1 cellular context compared by ENCODE assay signal in genomic region chr16:13915033-13915635, GRCh38.
TF ChIP-seq lines count a peak whose summit lies in the region.

No MANE protein-coding gene starts in this region.

TF ChIP-seq in HepG2, 621 proteins besides CTCF, POLR2A, EP300 and RAD21 (continued from another document and continues in another):
- TF ChIP-seq TFE3 (CRISPR knock-in tag; IDR thresholded peaks at IDR 0.05) (peak; percentile 36; the same call in 1 of the 2 replicates), ZNF354B (CRISPR knock-in tag; IDR thresholded peaks at IDR 0.05) (peak; percentile 23; the same call in 1 of the 2 replicates), ZSCAN25 (CRISPR knock-in tag; IDR thresholded peaks at IDR 0.05) (0 out of 2 replicates have a peak, but pooled peaks have one; percentile 45), ZNF564 (CRISPR knock-in tag; IDR thresholded peaks at IDR 0.05) (0 out of 2 replicates have a peak, but pooled peaks have one; percentile 40), EEA1 (CRISPR knock-in tag; IDR thresholded peaks at IDR 0.05; ENCODE audit: borderline replicate concordance) (0 out of 2 replicates have a peak, but pooled peaks have one; percentile 38), ZNF317 (CRISPR knock-in tag; IDR thresholded peaks at IDR 0.05) (peak; percentile 79; the same call in 1 of the 2 replicates), IRF2 (CRISPR knock-in tag; IDR thresholded peaks at IDR 0.05) (peak; percentile 45; the same call in 1 of the 2 replicates), ZNF687 (CRISPR knock-in tag; IDR thresholded peaks at IDR 0.05) (peak; percentile 54; the same call in 1 of the 2 replicates), RCOR2 (CRISPR knock-in tag; IDR thresholded peaks at IDR 0.05) (peak; percentile 87), ZNF605 (CRISPR knock-in tag; IDR thresholded peaks at IDR 0.05) (peak; percentile 41; the same call in 1 of the 2 replicates), ATF1 (CRISPR knock-in tag; IDR thresholded peaks at IDR 0.05) (peak; percentile 63; the same call in 1 of the 2 replicates), ZNF839 (CRISPR knock-in tag; IDR thresholded peaks at IDR 0.05; ENCODE audit: borderline replicate concordance) (no peak), ZNF460 (CRISPR knock-in tag; IDR thresholded peaks at IDR 0.05; ENCODE audit: borderline replicate concordance) (peak; percentile 74; the same call in 1 of the 2 replicates), ATM (IDR thresholded peaks at IDR 0.05; ENCODE audit: borderline replicate concordance) (no peak), ZNF614 (CRISPR knock-in tag; IDR thresholded peaks at IDR 0.05; ENCODE audit: borderline replicate concordance) (peak; percentile 50; the same call in 1 of the 2 replicates), KDM3A (CRISPR knock-in tag; IDR thresholded peaks at IDR 0.05; ENCODE audit: low read depth) (peak; percentile 42; the same call in 1 of the 2 replicates), ZNF709 (CRISPR knock-in tag; IDR thresholded peaks at IDR 0.05) (peak; percentile 60; the same call in 1 of the 2 replicates), ZNF280D (CRISPR knock-in tag; IDR thresholded peaks at IDR 0.05) (peak; percentile 80; the same call in 1 of the 2 replicates), ZNF850 (CRISPR knock-in tag; conservative IDR thresholded peaks at IDR 0.05) (0 out of 2 replicates have a peak, but pooled peaks have one; percentile 66), ZNF101 (CRISPR knock-in tag; IDR thresholded peaks at IDR 0.05; ENCODE audit: borderline replicate concordance, low read depth) (no peak), NFE2L1 (CRISPR knock-in tag; IDR thresholded peaks at IDR 0.05; ENCODE audit: borderline replicate concordance) (no peak), FOXO1 (CRISPR knock-in tag; IDR thresholded peaks at IDR 0.05) (peak; percentile 62; the same call in 1 of the 2 replicates), ZFP37 (CRISPR knock-in tag; IDR thresholded peaks at IDR 0.05; ENCODE audit: borderline replicate concordance) (0 out of 2 replicates have a peak, but pooled peaks have one; percentile 22), SP5 (CRISPR knock-in tag; IDR thresholded peaks at IDR 0.05; ENCODE audit: borderline replicate concordance, low read depth) (0 out of 2 replicates have a peak, but pooled peaks have one; percentile 7), ZNF607 (CRISPR knock-in tag; IDR thresholded peaks at IDR 0.05; ENCODE audit: borderline replicate concordance) (peak; percentile 60; the same call in 1 of the 2 replicates), TP53 (CRISPR knock-in tag; conservative IDR thresholded peaks at IDR 0.05) (no peak), HDAC2 (CRISPR knock-in tag; IDR thresholded peaks at IDR 0.05) (peak; percentile 87; the same call in 1 of the 2 replicates), ZNF639 (CRISPR knock-in tag; conservative IDR thresholded peaks at IDR 0.05) (no peak), PBX3 (CRISPR knock-in tag; IDR thresholded peaks at IDR 0.05; ENCODE audit: borderline replicate concordance) (no peak), ZNF512 (CRISPR knock-in tag; IDR thresholded peaks at IDR 0.05) (peak; percentile 17; the same call in 1 of the 2 replicates), THAP7 (CRISPR knock-in tag; IDR thresholded peaks at IDR 0.05) (no peak), AKAP8 (CRISPR knock-in tag; IDR thresholded peaks at IDR 0.05) (0 out of 2 replicates have a peak, but pooled peaks have one; percentile 44), NONO (IDR thresholded peaks at IDR 0.05) (no peak), NONO (CRISPR knock-in tag; conservative IDR thresholded peaks at IDR 0.05) (peak; percentile 58), MED1 (CRISPR knock-in tag; IDR thresholded peaks at IDR 0.05) (peak; percentile 95), ZNF766 (CRISPR knock-in tag; IDR thresholded peaks at IDR 0.05; ENCODE audit: borderline replicate concordance) (0 out of 2 replicates have a peak, but pooled peaks have one; percentile 57), KLF11 (CRISPR knock-in tag; IDR thresholded peaks at IDR 0.05) (0 out of 2 replicates have a peak, but pooled peaks have one; percentile 38), ZBTB42 (CRISPR knock-in tag; IDR thresholded peaks at IDR 0.05) (peak; percentile 90), FUBP1 (CRISPR knock-in tag; IDR thresholded peaks at IDR 0.05; ENCODE audit: borderline replicate concordance) (peak; percentile 61; the same call in 1 of the 2 replicates), ZBTB34 (CRISPR knock-in tag; IDR thresholded peaks at IDR 0.05) (peak; percentile 58; the same call in 1 of the 2 replicates), NRL (CRISPR knock-in tag; IDR thresholded peaks at IDR 0.05; ENCODE audit: borderline replicate concordance) (0 out of 2 replicates have a peak, but pooled peaks have one; percentile 24), NR2F1 (CRISPR knock-in tag; IDR thresholded peaks at IDR 0.05) (no peak), PITX1 (CRISPR knock-in tag; IDR thresholded peaks at IDR 0.05) (peak; percentile 95), GABPA (IDR thresholded peaks at IDR 0.05; ENCODE audit: low read depth, low read length) (no peak), GABPA (CRISPR knock-in tag; IDR thresholded peaks at IDR 0.05; ENCODE audit: low read depth) (0 out of 2 replicates have a peak, but pooled peaks have one; percentile 36), TAF1 (CRISPR knock-in tag; IDR thresholded peaks at IDR 0.05) (no peak), ZNF160 (CRISPR knock-in tag; IDR thresholded peaks at IDR 0.05) (0 out of 2 replicates have a peak, but pooled peaks have one; percentile 83), ZNF790 (CRISPR knock-in tag; IDR thresholded peaks at IDR 0.05; ENCODE audit: borderline replicate concordance) (peak; percentile 94; the same call in 1 of the 2 replicates)
